ENCODE assay signal across 26 cellular contexts in genomic region chr1:84856871-84857270, GRCh38. TPM values are rescaled to one million over a fixed set of nuclear protein-coding genes. Genes with fewer than 3 reads are reported as not detected.
"Had no signal": no experiment of that assay in that cellular context is flagged by ENCODE, and none has a peak within 500 bp of the region (broad histone marks: within the 10 kb centered on the region; RNA-seq: fewer than 3 reads in every experiment).

No MANE protein-coding gene starts in this region.

- H3K36me3 ChIP-seq: left ventricle myocardium inferior, neural progenitor cell, neutrophil, right atrium auricular region, right lobe of liver, suprapubic skin, thoracic aorta, tibial nerve, uterus had no signal

- DNase-seq: islet precursor cell; left ventricle myocardium inferior; mesendoderm; naive B cell; natural killer cell; nephron progenitor cell; occipital lobe; psoas muscle; right lobe of liver; stimulated activated CD4-positive, alpha-beta T cell treated with anti-CD3 and anti-CD28 coated beads, Interleukin-12 subunit alpha, Interleukin-12 subunit beta, amount 100 ng/mL, for 4 hours; stimulated activated CD4-positive, alpha-beta T cell treated with anti-CD3 and anti-CD28 coated beads, Interleukin-15, amount 100 ng/mL, for 24 hours; stimulated activated CD4-positive, alpha-beta T cell treated with anti-CD3 and anti-CD28 coated beads, Interleukin-2, amount 100 ng/mL, for 24 hours; stimulated activated CD4-positive, alpha-beta T cell treated with anti-CD3 and anti-CD28 coated beads, Interleukin-4, amount 100 ng/mL, for 1 hour; stimulated activated naive B cell treated with anti-CD40 and anti-IgM and Interleukin-4, amounts not matched to agents 10 μg/mL and 1 μg/mL and 100 μg/mL, for 72 hours; uterus had no signal

- ATAC-seq: natural killer cell; psoas muscle; right lobe of liver; stimulated activated naive B cell treated with anti-CD40 and anti-IgM and Interleukin-4, amounts not matched to agents 10 μg/mL and 1 μg/mL and 100 μg/mL, for 72 hours had no signal

- H3K4me2 ChIP-seq: hepatocyte, neural progenitor cell had no signal

- H2AFZ ChIP-seq: hepatocyte, neural progenitor cell, parathyroid adenoma had no signal

- H3K79me2 ChIP-seq: hepatocyte, parathyroid adenoma had no signal

- H3K27ac ChIP-seq: hepatocyte, left ventricle myocardium inferior, neural progenitor cell, neutrophil, parathyroid adenoma, psoas muscle, right lobe of liver, suprapubic skin, thoracic aorta, tibial nerve, uterus had no signal

- H3K4me3 ChIP-seq: hepatocyte, left ventricle myocardium inferior, lung, neural progenitor cell, psoas muscle, right atrium auricular region, right lobe of liver, suprapubic skin, thoracic aorta, tibial nerve, uterus had no signal

- H3K4me1 ChIP-seq: neural progenitor cell, parathyroid adenoma, psoas muscle, tibial nerve, uterus had no signal

- H3K27me3 ChIP-seq: hepatocyte, neural progenitor cell, neutrophil, right atrium auricular region, right lobe of liver, suprapubic skin, tibial nerve, uterus had no signal

- H3K9ac ChIP-seq: neural progenitor cell, parathyroid adenoma had no signal

- H3K9me3 ChIP-seq: left ventricle myocardium inferior, neutrophil, psoas muscle, right atrium auricular region, right lobe of liver, suprapubic skin, thoracic aorta, tibial nerve, uterus had no signal

RNA-seq across cellular contexts. Expression of gene LPAR3, which starts 36.1 kb away (rescaled TPM):
- total RNA-seq: osteocyte, posterior vena cava had no signal
